10 cellular contexts compared by ENCODE assay signal in the genomic region with DNA sequence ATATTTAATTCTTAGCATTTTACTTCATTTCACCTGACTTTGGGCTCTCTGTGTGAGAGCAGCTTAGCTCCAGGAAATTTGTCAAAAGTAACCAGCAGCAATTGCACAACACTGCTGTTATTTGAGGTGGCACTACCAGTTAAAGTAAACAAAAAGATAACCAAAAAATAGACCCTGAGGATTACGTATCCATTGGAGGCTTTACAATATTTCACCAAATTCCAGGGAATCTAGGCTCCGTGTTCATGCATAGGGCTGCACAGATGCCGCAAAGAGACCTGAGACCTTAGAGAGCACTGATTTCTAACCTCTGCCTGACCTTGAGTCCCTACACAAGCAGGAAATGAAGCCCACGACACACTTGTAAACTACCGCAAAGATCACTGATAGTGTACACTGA.
"Had no signal": no experiment of that assay in that cellular context is flagged by ENCODE, and none has a peak within 500 bp of the region (broad histone marks: within the 10 kb centered on the region; RNA-seq: fewer than 3 reads in every experiment).

No MANE protein-coding gene starts in this region.

- H3K27ac ChIP-seq: GM23248, HL-60 had no signal

- H3K4me1 ChIP-seq: HAP-1 had no signal

- FAIRE-seq: K562 had no signal

- H3K9ac ChIP-seq: GM23248 had no signal

- H3K9me3 ChIP-seq: HAP-1 had no signal

- ATAC-seq: HCT116, K562 had no signal

- H3K4me3 ChIP-seq: GM23248, HAP-1, K562 had no signal

- H3K36me3 ChIP-seq: HAP-1 had no signal

- H2AFZ ChIP-seq: GM23248 had no signal

- DNase-seq: GM23248, GOT3, H7, HFFc6, IMR-90, KG1 had no signal
